27 cellular contexts compared by ENCODE assay signal in genomic region chr6:138560130-138560850, GRCh38.
DNase-seq lines count a peak whose midpoint lies in the region; ATAC-seq, FAIRE-seq and TF ChIP-seq lines count a peak whose summit lies in the region.
"Had no signal": no experiment of that assay in that cellular context is flagged by ENCODE, and none has a peak within 500 bp of the region (broad histone marks: within the 10 kb centered on the region; RNA-seq: fewer than 3 reads in every experiment).

No MANE protein-coding gene starts in this region.

- no peaks in the 10 kb centered on the region for H3K4me1 Mint-ChIP-seq in activated CD4-positive, alpha-beta T cell treated with anti-CD3 and anti-CD28 coated beads, Interleukin-2, amount 10 ng/mL, durations not matched to agents 7 days and 5 days
- H3K4me1 Mint-ChIP-seq: activated CD4-positive, alpha-beta T cell treated with anti-CD3 and anti-CD28 coated beads for 36 hours; stimulated activated effector memory CD8-positive, alpha-beta T cell treated with anti-CD3 and anti-CD28 coated beads, Interleukin-12 subunit alpha, Interleukin-12 subunit beta, amount 100 ng/mL, for 72 hours; T-cell had no signal

- TF ChIP-seq CTCF in cardiac muscle cell (IDR thresholded peaks at IDR 0.05; ENCODE audit: low read depth, low read length) = no peak
- no peak for TF ChIP-seq CTCF in right atrium auricular region (IDR thresholded peaks at IDR 0.05)
- TF ChIP-seq CTCF in left lung (IDR thresholded peaks at IDR 0.05) = no peak
- no peak for TF ChIP-seq CTCF in pancreas (IDR thresholded peaks at IDR 0.05)

- no peaks in the 10 kb centered on the region for H3K36me3 ChIP-seq in cardiac muscle cell
- H3K36me3 ChIP-seq in right atrium auricular region = no peaks in the 10 kb centered on the region
- H3K36me3 ChIP-seq in left lung = no peaks in the 10 kb centered on the region
- H3K36me3 ChIP-seq in pancreas = no peaks in the 10 kb centered on the region

- POLR2A ChIA-PET in activated CD4-positive, alpha-beta T cell treated with anti-CD3 and anti-CD28 coated beads, Interleukin-2, amount 10 ng/mL, durations not matched to agents 7 days and 5 days (lab: Charles Lee) = no interaction called here

- H3K9me3 ChIP-seq in cardiac muscle cell (ENCODE audit: low read depth) (no peaks in the 10 kb centered on the region), right atrium auricular region (no peaks in the 10 kb centered on the region), left lung (no peaks in the 10 kb centered on the region), pancreas (no peaks in the 10 kb centered on the region)

- H3K4me1 ChIP-seq in cardiac muscle cell (ENCODE audit: low read depth) (peaks cover 13% of the 10 kb centered on the region), right atrium auricular region (peaks cover 0 to 2% of the 10 kb centered on the region in 2 donors), left lung (no peaks in the 10 kb centered on the region), pancreas (peaks cover 0 to 18% (median 0%) of the 10 kb centered on the region in 3 donors)

- no peaks in the 10 kb centered on the region for H3K36me3 Mint-ChIP-seq in activated CD4-positive, alpha-beta T cell treated with anti-CD3 and anti-CD28 coated beads, Interleukin-2, amount 10 ng/mL, durations not matched to agents 7 days and 5 days (ENCODE audit: low read depth)
- H3K36me3 Mint-ChIP-seq: natural killer cell treated with Interleukin-12 subunit alpha and Interleukin-12 subunit beta and Interleukin-15 and Interleukin-18, amount 100 ng/mL, for 72 hours; stimulated activated effector memory CD8-positive, alpha-beta T cell treated with anti-CD3 and anti-CD28 coated beads, Interleukin-12 subunit alpha, Interleukin-12 subunit beta, amount 100 ng/mL, for 72 hours; T-cell had no signal

- H3K4me3 ChIP-seq in cardiac muscle cell = no peak overlapping the region
- no peak overlapping the region for H3K4me3 ChIP-seq in right atrium auricular region
- H3K4me3 ChIP-seq in left lung = no peak overlapping the region
- H3K4me3 ChIP-seq in pancreas = no peak overlapping the region
- H3K4me3 ChIP-seq: GM12878 had no signal

- intact Hi-C loops in left lung (cut with DNase I) = no loop called here
- intact Hi-C loops in pancreas (cut with DNase I) = no loop called here

- FAIRE-seq in pancreas (lab: Jason Lieb, UNC) = peak; percentile 83
- FAIRE-seq: GM12878, GM19239, islet of Langerhans, TTC549 had no signal

- ATAC-seq in left lung (peak; percentile 9), pancreas (peak in 3 of 4 donors; percentile 63 to 79 (median 72)), HG02642 (IDR thresholded peaks at IDR 0.05; ENCODE audit: poor library complexity, unreplicated experiment) (no peak)
- ATAC-seq: activated CD4-positive, alpha-beta T cell treated with anti-CD3 and anti-CD28 coated beads for 36 hours; GM12878; natural killer cell treated with Interleukin-12 subunit alpha and Interleukin-12 subunit beta and Interleukin-15 and Interleukin-18, amount 100 ng/mL, for 72 hours; Panc1; stimulated activated effector memory CD8-positive, alpha-beta T cell treated with anti-CD3 and anti-CD28 coated beads, Interleukin-12 subunit alpha, Interleukin-12 subunit beta, amount 100 ng/mL, for 72 hours; T-cell had no signal

- CTCF ChIA-PET in activated CD4-positive, alpha-beta T cell treated with anti-CD3 and anti-CD28 coated beads, Interleukin-2, amount 10 ng/mL, durations not matched to agents 7 days and 5 days (lab: Charles Lee) = interaction anchor here (0.9 kb wide), 1 partner anchor 166 kb away, joined by 3 read pairs; no protein-coding TSS in a partner anchor

- H3K27me3 ChIP-seq in cardiac muscle cell (no peaks in the 10 kb centered on the region), right atrium auricular region (no peaks in the 10 kb centered on the region), left lung (no peaks in the 10 kb centered on the region), pancreas (no peaks in the 10 kb centered on the region)

- no peak overlapping the region for H3K27ac Mint-ChIP-seq in activated CD4-positive, alpha-beta T cell treated with anti-CD3 and anti-CD28 coated beads, Interleukin-2, amount 10 ng/mL, durations not matched to agents 7 days and 5 days
- H3K27ac Mint-ChIP-seq: activated CD4-positive, alpha-beta T cell treated with anti-CD3 and anti-CD28 coated beads for 36 hours; natural killer cell treated with Interleukin-12 subunit alpha and Interleukin-12 subunit beta and Interleukin-15 and Interleukin-18, amount 100 ng/mL, for 72 hours; stimulated activated effector memory CD8-positive, alpha-beta T cell treated with anti-CD3 and anti-CD28 coated beads, Interleukin-12 subunit alpha, Interleukin-12 subunit beta, amount 100 ng/mL, for 72 hours; T-cell had no signal

- DNase-seq in cardiac muscle cell (ENCODE audit: low read depth in 1 of 2, low spot score in 1 of 2) (no peak), right atrium auricular region (ENCODE audit: low spot score) (no peak), left lung (no peak), pancreas (no peak), SHP77 treated with DMSO at 0.1 percent for 48 hours (lab: John Stamatoyannopoulos, UW) (no peak)
- DNase-seq in activated CD4-positive, alpha-beta T cell treated with anti-CD3 and anti-CD28 coated beads, Interleukin-2, amount 10 ng/mL, durations not matched to agents 7 days and 5 days = no peak
- DNase-seq in activated CD4-positive, CD25-positive, alpha-beta regulatory T cell treated with anti-CD3 and anti-CD28 coated beads, Interleukin-2, amount 50 U/mL, for 72 hours = no peak
- DNase-seq: activated CD4-positive, alpha-beta T cell treated with anti-CD3 and anti-CD28 coated beads for 36 hours; activated naive CD4-positive, alpha-beta T cell treated with anti-CD3 and anti-CD28 coated beads, Interleukin-2, amount 50 U/mL, for 16 hours; activated T-cell treated with anti-CD3 and anti-CD28 coated beads, Interleukin-2, amount 50 U/mL, for 48 hours; aorta; Karpas-422; NCI-H1092; NCI-H2029; NCI-H446 treated with DMSO at 0.1 percent for 48 hours; posterior cingulate gyrus; stimulated activated CD4-positive, alpha-beta T cell treated with anti-CD3 and anti-CD28 coated beads, Interleukin-1b, Interleukin-23, amount 100 ng/mL, for 48 hours; T-cell had no signal

- WGBS in pancreas, 2 donors = 58% methylated on average over 10 of the region's 10 CpGs

- no peaks in the 10 kb centered on the region for H3K9me3 Mint-ChIP-seq in activated CD4-positive, alpha-beta T cell treated with anti-CD3 and anti-CD28 coated beads, Interleukin-2, amount 10 ng/mL, durations not matched to agents 7 days and 5 days
- H3K9me3 Mint-ChIP-seq: natural killer cell treated with Interleukin-12 subunit alpha and Interleukin-12 subunit beta and Interleukin-15 and Interleukin-18, amount 100 ng/mL, for 72 hours; stimulated activated effector memory CD8-positive, alpha-beta T cell treated with anti-CD3 and anti-CD28 coated beads, Interleukin-12 subunit alpha, Interleukin-12 subunit beta, amount 100 ng/mL, for 72 hours; T-cell had no signal

- H3K27me3 Mint-ChIP-seq in activated CD4-positive, alpha-beta T cell treated with anti-CD3 and anti-CD28 coated beads, Interleukin-2, amount 10 ng/mL, durations not matched to agents 7 days and 5 days = peaks cover 7% of the 10 kb centered on the region

- H3K27ac ChIP-seq in cardiac muscle cell = peak overlapping the region; percentile 43
- H3K27ac ChIP-seq in right atrium auricular region = no peak overlapping the region
- H3K27ac ChIP-seq in left lung = peak overlapping the region; percentile 45 to 60
- H3K27ac ChIP-seq in pancreas = peak overlapping the region in 2 of 4 donors; percentile 48 to 59
- H3K27ac ChIP-seq: epithelial cell of prostate had no signal

- H3K4me3 Mint-ChIP-seq in activated CD4-positive, alpha-beta T cell treated with anti-CD3 and anti-CD28 coated beads, Interleukin-2, amount 10 ng/mL, durations not matched to agents 7 days and 5 days = no peak overlapping the region
- H3K4me3 Mint-ChIP-seq: activated CD4-positive, alpha-beta T cell treated with anti-CD3 and anti-CD28 coated beads for 36 hours; natural killer cell treated with Interleukin-12 subunit alpha and Interleukin-12 subunit beta and Interleukin-15 and Interleukin-18, amount 100 ng/mL, for 72 hours; stimulated activated effector memory CD8-positive, alpha-beta T cell treated with anti-CD3 and anti-CD28 coated beads, Interleukin-12 subunit alpha, Interleukin-12 subunit beta, amount 100 ng/mL, for 72 hours; T-cell had no signal

Comparison
In these comparisons a context has a peak if more than half of its experiments do, and no peak if none do; other contexts are left out.
1. H3K27ac ChIP-seq: peak in cardiac muscle cell (single experiment) and left lung (2 of 2); none in right atrium auricular region (0 of 2).